Comparison of ENCODE assay signal across 38 cellular contexts in the genomic region with DNA sequence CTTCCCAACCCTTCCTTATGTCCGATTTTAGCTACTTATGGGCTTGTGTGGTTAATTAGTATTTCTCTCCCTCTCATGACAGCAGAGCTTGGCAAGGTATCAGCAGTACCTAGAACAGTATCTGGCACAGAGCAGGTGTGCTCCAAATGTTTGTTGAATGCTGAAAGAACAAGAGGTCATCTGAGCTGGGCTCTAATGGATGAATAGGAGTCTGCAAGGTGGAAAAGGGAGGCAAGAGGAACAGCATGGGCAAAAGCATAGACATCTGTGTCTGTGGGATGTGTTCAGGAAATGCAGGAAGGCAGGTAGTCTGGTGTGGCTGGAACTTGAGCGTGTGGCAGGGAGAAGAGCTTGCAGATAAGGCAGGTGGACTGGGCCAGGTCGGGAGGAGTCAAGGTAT. TPM values are rescaled to one million over a fixed set of nuclear protein-coding genes. Genes with fewer than 3 reads are reported as not detected.
"Had no signal": no experiment of that assay in that cellular context is flagged by ENCODE, and none has a peak within 500 bp of the region (broad histone marks: within the 10 kb centered on the region; RNA-seq: fewer than 3 reads in every experiment).

No MANE protein-coding gene starts in this region.

- H3K4me3 ChIP-seq: adrenal gland, body of pancreas, cardiac muscle cell, colonic mucosa, esophagus squamous epithelium, gastroesophageal sphincter had no signal

- H3K9me3 ChIP-seq: adrenal gland, body of pancreas, colonic mucosa, esophagus squamous epithelium, gastroesophageal sphincter had no signal

- H3K9me3 Mint-ChIP-seq: activated B cell treated with CpG ODN at 0.5 μM for 24 hours; activated CD4-positive, alpha-beta memory T cell treated with anti-CD3 and anti-CD28 coated beads for 36 hours; activated CD4-positive, alpha-beta T cell treated with anti-CD3 and anti-CD28 coated beads, Interleukin-2, amount 10 ng/mL, durations not matched to agents 24 days and 14 days; activated naive CD4-positive, alpha-beta T cell treated with anti-CD3 and anti-CD28 coated beads for 36 hours; activated naive CD4-positive, alpha-beta T cell treated with anti-CD3 and anti-CD28 coated beads, Interleukin-2, amount 50 U/mL, for 24 hours; activated naive CD8-positive, alpha-beta T cell treated with anti-CD3 and anti-CD28 coated beads for 36 hours; activated naive CD8-positive, alpha-beta T cell treated with anti-CD3 and anti-CD28 coated beads, Interleukin-2, amount 50 U/mL, for 24 hours; activated T-helper 1 cell treated with anti-CD3 and anti-CD28 coated beads, Interleukin-12 subunit alpha, Interleukin-12 subunit beta, Interleukin-2, Interleukin-4 antibody, amounts not matched to agents 30 ng/mL and 10 ng/mL and 1 ng/mL, durations not matched to agents 14 hours and 24 hours and 36 hours; activated T-helper 2 cell treated with anti-CD3 and anti-CD28 coated beads, Interferon-gamma antibody, Interleukin-2, Interleukin-4, amounts not matched to agents 10 μg/mL and 5 μg/mL and 100 μg/mL, durations not matched to agents 14 hours and 24 hours and 36 hours; T-helper 2 cell treated with Interferon-gamma antibody and Interleukin-4, amounts not matched to agents 5 μg/mL and 100 μg/mL, for 36 hours had no signal

- DNase-seq: activated B cell treated with CpG ODN at 0.5 μM for 24 hours; activated CD4-positive, alpha-beta memory T cell treated with anti-CD3 and anti-CD28 coated beads for 36 hours; activated CD4-positive, alpha-beta T cell treated with anti-CD3 and anti-CD28 coated beads, Interleukin-2, amount 10 ng/mL, durations not matched to agents 24 days and 14 days; activated CD8-positive, alpha-beta memory T cell treated with anti-CD3 and anti-CD28 coated beads, Interleukin-2, amount 10 ng/mL, durations not matched to agents 7 days and 5 days; activated CD8-positive, alpha-beta memory T cell treated with anti-CD3 and anti-CD28 coated beads, Interleukin-2, amount 50 U/mL, for 4 hours; activated CD8-positive, alpha-beta T cell treated with anti-CD3 and anti-CD28 coated beads, Interleukin-2, amount 10 ng/mL, durations not matched to agents 7 days and 5 days; activated effector memory CD4-positive, alpha-beta T cell treated with anti-CD3 and anti-CD28 coated beads, Interleukin-2, amount 50 U/mL, for 16 hours; activated naive CD4-positive, alpha-beta T cell treated with anti-CD3 and anti-CD28 coated beads for 36 hours; activated naive CD8-positive, alpha-beta T cell treated with anti-CD3 and anti-CD28 coated beads for 36 hours; activated naive CD8-positive, alpha-beta T cell treated with anti-CD3 and anti-CD28 coated beads, Interleukin-2, amount 50 U/mL, for 24 hours; activated T-cell treated with anti-CD3 and anti-CD28 coated beads, Interleukin-2, amount 50 U/mL, for 1 hour; activated T-cell treated with anti-CD3 and anti-CD28 coated beads, Interleukin-2, amount 50 U/mL, for 48 hours; adrenal gland; amygdala; body of pancreas; central memory CD4-positive, alpha-beta T cell; cerebellar nuclear complex; colonic mucosa; effector CD8-positive, alpha-beta T cell; esophagus squamous epithelium; foreskin melanocyte; T-helper 1 cell; T-helper 17 cell; T1000; WERI-Rb-1 had no signal

- H3K27ac ChIP-seq: adrenal gland, cardiac muscle cell, colonic mucosa, epithelial cell of prostate, esophagus squamous epithelium, gastroesophageal sphincter, WERI-Rb-1 had no signal

- H3K4me1 ChIP-seq: adrenal gland, colonic mucosa had no signal

- FAIRE-seq: endometrium, endothelial cell of umbilical vein had no signal

- H3K4me3 Mint-ChIP-seq: activated B cell treated with CpG ODN at 0.5 μM for 24 hours; activated CD4-positive, alpha-beta memory T cell treated with anti-CD3 and anti-CD28 coated beads for 36 hours; activated CD4-positive, alpha-beta T cell treated with anti-CD3 and anti-CD28 coated beads, Interleukin-2, amount 10 ng/mL, durations not matched to agents 24 days and 14 days; activated CD8-positive, alpha-beta memory T cell treated with anti-CD3 and anti-CD28 coated beads, Interleukin-2, amount 10 ng/mL, durations not matched to agents 7 days and 5 days; activated CD8-positive, alpha-beta T cell treated with anti-CD3 and anti-CD28 coated beads, Interleukin-2, amount 10 ng/mL, durations not matched to agents 7 days and 5 days; activated naive CD4-positive, alpha-beta T cell treated with anti-CD3 and anti-CD28 coated beads for 36 hours; activated naive CD4-positive, alpha-beta T cell treated with anti-CD3 and anti-CD28 coated beads, Interleukin-2, amount 50 U/mL, for 24 hours; activated naive CD8-positive, alpha-beta T cell treated with anti-CD3 and anti-CD28 coated beads for 36 hours; activated naive CD8-positive, alpha-beta T cell treated with anti-CD3 and anti-CD28 coated beads, Interleukin-2, amount 50 U/mL, for 24 hours; activated T-helper 1 cell treated with anti-CD3 and anti-CD28 coated beads, Interleukin-12 subunit alpha, Interleukin-12 subunit beta, Interleukin-2, Interleukin-4 antibody, amounts not matched to agents 30 ng/mL and 10 ng/mL and 1 ng/mL, durations not matched to agents 14 hours and 24 hours and 36 hours; T-helper 17 cell; T-helper 2 cell treated with Interferon-gamma antibody and Interleukin-4, amounts not matched to agents 5 μg/mL and 100 μg/mL, for 36 hours had no signal

- H3K27me3 Mint-ChIP-seq: activated CD4-positive, alpha-beta T cell treated with anti-CD3 and anti-CD28 coated beads, Interleukin-2, amount 10 ng/mL, durations not matched to agents 24 days and 14 days; activated naive CD4-positive, alpha-beta T cell treated with anti-CD3 and anti-CD28 coated beads, Interleukin-2, amount 50 U/mL, for 24 hours; activated naive CD8-positive, alpha-beta T cell treated with anti-CD3 and anti-CD28 coated beads, Interleukin-2, amount 50 U/mL, for 24 hours had no signal

- H3K36me3 Mint-ChIP-seq: activated CD4-positive, alpha-beta memory T cell treated with anti-CD3 and anti-CD28 coated beads for 36 hours; activated CD8-positive, alpha-beta memory T cell treated with anti-CD3 and anti-CD28 coated beads, Interleukin-2, amount 10 ng/mL, durations not matched to agents 7 days and 5 days; activated naive CD4-positive, alpha-beta T cell treated with anti-CD3 and anti-CD28 coated beads, Interleukin-2, amount 50 U/mL, for 24 hours; activated naive CD8-positive, alpha-beta T cell treated with anti-CD3 and anti-CD28 coated beads for 36 hours had no signal

- H3K4me1 Mint-ChIP-seq: activated B cell treated with CpG ODN at 0.5 μM for 24 hours; activated CD4-positive, alpha-beta T cell treated with anti-CD3 and anti-CD28 coated beads, Interleukin-2, amount 10 ng/mL, durations not matched to agents 24 days and 14 days; activated CD8-positive, alpha-beta memory T cell treated with anti-CD3 and anti-CD28 coated beads, Interleukin-2, amount 10 ng/mL, durations not matched to agents 7 days and 5 days; activated naive CD4-positive, alpha-beta T cell treated with anti-CD3 and anti-CD28 coated beads, Interleukin-2, amount 50 U/mL, for 24 hours; activated naive CD8-positive, alpha-beta T cell treated with anti-CD3 and anti-CD28 coated beads for 36 hours; activated naive CD8-positive, alpha-beta T cell treated with anti-CD3 and anti-CD28 coated beads, Interleukin-2, amount 50 U/mL, for 24 hours; T-helper 17 cell had no signal

- H3K27ac Mint-ChIP-seq: activated B cell treated with CpG ODN at 0.5 μM for 24 hours; activated CD4-positive, alpha-beta memory T cell treated with anti-CD3 and anti-CD28 coated beads for 36 hours; activated CD4-positive, alpha-beta T cell treated with anti-CD3 and anti-CD28 coated beads, Interleukin-2, amount 10 ng/mL, durations not matched to agents 24 days and 14 days; activated CD8-positive, alpha-beta memory T cell treated with anti-CD3 and anti-CD28 coated beads, Interleukin-2, amount 10 ng/mL, durations not matched to agents 7 days and 5 days; activated CD8-positive, alpha-beta T cell treated with anti-CD3 and anti-CD28 coated beads, Interleukin-2, amount 10 ng/mL, durations not matched to agents 7 days and 5 days; activated naive CD4-positive, alpha-beta T cell treated with anti-CD3 and anti-CD28 coated beads for 36 hours; activated naive CD4-positive, alpha-beta T cell treated with anti-CD3 and anti-CD28 coated beads, Interleukin-2, amount 50 U/mL, for 24 hours; activated naive CD8-positive, alpha-beta T cell treated with anti-CD3 and anti-CD28 coated beads for 36 hours; activated naive CD8-positive, alpha-beta T cell treated with anti-CD3 and anti-CD28 coated beads, Interleukin-2, amount 50 U/mL, for 24 hours; activated T-helper 1 cell treated with anti-CD3 and anti-CD28 coated beads, Interleukin-12 subunit alpha, Interleukin-12 subunit beta, Interleukin-2, Interleukin-4 antibody, amounts not matched to agents 30 ng/mL and 10 ng/mL and 1 ng/mL, durations not matched to agents 14 hours and 24 hours and 36 hours; activated T-helper 2 cell treated with anti-CD3 and anti-CD28 coated beads, Interferon-gamma antibody, Interleukin-2, Interleukin-4, amounts not matched to agents 10 μg/mL and 5 μg/mL and 100 μg/mL, durations not matched to agents 14 hours and 24 hours and 36 hours; T-helper 17 cell; T-helper 2 cell treated with Interferon-gamma antibody and Interleukin-4, amounts not matched to agents 5 μg/mL and 100 μg/mL, for 36 hours had no signal

- ATAC-seq: activated CD4-positive, CD25-positive, alpha-beta regulatory T cell treated with anti-CD3 and anti-CD28 coated beads, Interleukin-2, amount 50 U/mL, for 24 hours; activated CD8-positive, alpha-beta memory T cell treated with anti-CD3 and anti-CD28 coated beads, Interleukin-2, amount 10 ng/mL, durations not matched to agents 7 days and 5 days; activated CD8-positive, alpha-beta T cell treated with anti-CD3 and anti-CD28 coated beads, Interleukin-2, amount 10 ng/mL, durations not matched to agents 7 days and 5 days; activated naive CD8-positive, alpha-beta T cell treated with anti-CD3 and anti-CD28 coated beads, Interleukin-2, amount 50 U/mL, for 24 hours; body of pancreas; gastroesophageal sphincter; T-helper 17 cell had no signal

RNA-seq across cellular contexts. Expression of gene PRG3, which starts 19.0 kb away (rescaled TPM):
- polyA plus RNA-seq: adrenal gland, aorta, cardiac muscle cell, endothelial cell of umbilical vein, esophagus, fibroblast of lung had no signal

RNA-seq across cellular contexts. Expression of gene P2RX3, which starts 23.8 kb away (rescaled TPM):
- polyA plus RNA-seq: aorta, endothelial cell of umbilical vein, esophagus, fibroblast of lung had no signal

RNA-seq across cellular contexts. Expression of gene PRG2, which starts 28.5 kb away (rescaled TPM):
- polyA plus RNA-seq: cardiac muscle cell, fibroblast of lung had no signal
